Comparison of ENCODE assay signal across 9 cellular contexts in the genomic region with DNA sequence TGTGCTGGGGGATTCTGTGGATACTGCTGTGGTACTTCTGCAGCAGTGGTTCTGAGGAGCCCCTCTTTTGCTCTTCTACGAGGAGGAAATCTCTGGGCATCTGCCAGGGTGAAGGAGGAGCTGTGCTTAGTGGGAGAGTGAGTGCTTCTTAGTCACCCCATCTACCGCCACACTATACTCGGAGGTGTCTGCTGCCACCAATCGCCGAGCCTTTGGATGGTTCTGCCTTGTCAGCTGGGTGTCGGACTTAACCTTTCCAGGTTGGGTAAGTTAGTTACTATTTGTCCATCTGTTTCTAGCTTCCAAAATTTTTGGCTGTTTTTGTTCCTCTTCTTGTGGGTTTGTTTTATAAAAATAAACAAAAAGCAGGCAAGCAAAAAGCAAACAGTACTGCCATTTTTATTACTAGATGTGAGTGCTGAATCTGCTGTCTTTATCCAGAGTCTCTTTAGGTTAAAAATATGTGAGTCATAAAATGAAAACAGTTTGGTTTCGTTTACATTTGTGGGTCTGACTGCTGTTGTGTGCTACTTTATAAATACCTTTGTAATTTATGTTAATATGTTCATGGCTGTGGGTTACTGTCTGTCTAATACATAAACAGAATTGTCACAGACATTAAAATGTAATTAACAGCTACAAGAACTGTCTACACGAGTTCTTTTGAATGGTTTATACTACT.
DNase-seq lines count a peak whose midpoint lies in the region; ATAC-seq and TF ChIP-seq lines count a peak whose summit lies in the region.
"Had no signal": no experiment of that assay in that cellular context is flagged by ENCODE, and none has a peak within 500 bp of the region (broad histone marks: within the 10 kb centered on the region; RNA-seq: fewer than 3 reads in every experiment).

No MANE protein-coding gene starts in this region.

- peak overlapping the region; percentile 63 for H3K27ac Mint-ChIP-seq in glutamatergic neuron (ENCODE audit: unreplicated experiment)

- TF ChIP-seq CTCF in VCaP (conservative IDR thresholded peaks at IDR 0.05) = no peak
- no peak for TF ChIP-seq CTCF in glutamatergic neuron (IDR thresholded peaks at IDR 0.05; ENCODE audit: partially characterized antibody, unreplicated experiment)

- peaks cover 60% of the 10 kb centered on the region for H3K4me1 Mint-ChIP-seq in glutamatergic neuron (ENCODE audit: low read depth, unreplicated experiment)

- ATAC-seq in HG03378 (IDR thresholded peaks at IDR 0.05; ENCODE audit: unreplicated experiment) (no peak), HG02938 (IDR thresholded peaks at IDR 0.05; ENCODE audit: unreplicated experiment) (no peak)

- H3K4me3 Mint-ChIP-seq in glutamatergic neuron (ENCODE audit: unreplicated experiment) = no peak overlapping the region
- H3K4me3 Mint-ChIP-seq: brain had no signal

- peaks cover 7% of the 10 kb centered on the region for H3K27me3 Mint-ChIP-seq in glutamatergic neuron (ENCODE audit: unreplicated experiment)
- H3K27me3 Mint-ChIP-seq: brain had no signal

- H3K36me3 Mint-ChIP-seq in glutamatergic neuron (ENCODE audit: unreplicated experiment) = peaks cover 7% of the 10 kb centered on the region

- H3K9me3 Mint-ChIP-seq in glutamatergic neuron (ENCODE audit: unreplicated experiment) = peaks cover 15% of the 10 kb centered on the region

- DNase-seq in EL (peak; percentile 64), HCEC 1CT (peak; percentile 58), glutamatergic neuron (no peak), NCI-H2081 (lab: John Stamatoyannopoulos, UW) (no peak), NCI-H2227 treated with DMSO at 0.1 percent for 48 hours (lab: John Stamatoyannopoulos, UW) (no peak)

- H3K27ac ChIP-seq in VCaP = peak overlapping the region; percentile 56

Comparison
In these comparisons a context has a peak if more than half of its experiments do, and no peak if none do; other contexts are left out.
1. DNase-seq: peak in EL (single experiment) and HCEC 1CT (single experiment); none in glutamatergic neuron (single experiment), NCI-H2081 (0 of 2) and NCI-H2227 treated with DMSO at 0.1 percent for 48 hours (single experiment).